27 cellular contexts compared by ENCODE assay signal in genomic region chr13:25869941-25870340, GRCh38.
"Had no signal": no experiment of that assay in that cellular context is flagged by ENCODE, and none has a peak within 500 bp of the region (broad histone marks: within the 10 kb centered on the region; RNA-seq: fewer than 3 reads in every experiment).

No MANE protein-coding gene starts in this region.

- ATAC-seq: effector memory CD8-positive, alpha-beta T cell; left colon; left ventricle myocardium superior; lower lobe of right lung; naive thymus-derived CD8-positive, alpha-beta T cell; pancreas; stimulated activated naive B cell treated with anti-CD40 and anti-IgM and Interleukin-4, amounts not matched to agents 10 μg/mL and 1 μg/mL and 100 μg/mL, for 72 hours had no signal

- H3K27ac ChIP-seq: coronary artery, esophagus squamous epithelium, lower lobe of right lung, neutrophil, pancreas, sigmoid colon, skin epidermis, spleen, thoracic aorta, tibial nerve, upper lobe of left lung, uterus had no signal

- H3K27me3 ChIP-seq: neutrophil, pancreas, sigmoid colon, spleen, upper lobe of left lung, uterus had no signal

- H3K27me3 Mint-ChIP-seq: naive thymus-derived CD8-positive, alpha-beta T cell; stimulated activated naive CD8-positive, alpha-beta T cell treated with anti-CD3 and anti-CD28 coated beads, Interleukin-15, Interleukin-2, amounts not matched to agents 100 ng/mL and 50 ng/mL, for 24 hours had no signal

- FAIRE-seq: endometrium, pancreas had no signal

- DNase-seq: effector memory CD8-positive, alpha-beta T cell; erythroblast; esophagus squamous epithelium; foreskin melanocyte; glutamatergic neuron; hypothalamus; immature natural killer cell; islet precursor cell; kidney glomerular epithelial cell; left colon; left ventricle myocardium superior; lower lobe of right lung; naive thymus-derived CD8-positive, alpha-beta T cell; pancreas; sigmoid colon; spleen; stimulated activated CD4-positive, alpha-beta T cell treated with anti-CD3 and anti-CD28 coated beads, Interleukin-4, amount 100 ng/mL, for 4 hours; stimulated activated naive B cell treated with anti-CD40 and anti-IgM and Interleukin-4, amounts not matched to agents 10 μg/mL and 1 μg/mL and 100 μg/mL, for 72 hours; uterus had no signal

- H3K36me3 ChIP-seq: esophagus squamous epithelium, lower lobe of right lung, neutrophil, pancreas, sigmoid colon, spleen, thoracic aorta, tibial nerve, upper lobe of left lung, uterus had no signal

- H3K4me3 Mint-ChIP-seq: effector memory CD8-positive, alpha-beta T cell; immature natural killer cell; naive thymus-derived CD8-positive, alpha-beta T cell; stimulated activated naive B cell treated with anti-CD40 and anti-IgM and Interleukin-4, amounts not matched to agents 10 μg/mL and 1 μg/mL and 100 μg/mL, for 72 hours; stimulated activated naive CD8-positive, alpha-beta T cell treated with anti-CD3 and anti-CD28 coated beads, Interleukin-15, Interleukin-2, amounts not matched to agents 100 ng/mL and 50 ng/mL, for 24 hours had no signal

- H3K27ac Mint-ChIP-seq: effector memory CD8-positive, alpha-beta T cell; immature natural killer cell; stimulated activated naive B cell treated with anti-CD40 and anti-IgM and Interleukin-4, amounts not matched to agents 10 μg/mL and 1 μg/mL and 100 μg/mL, for 72 hours; stimulated activated naive CD8-positive, alpha-beta T cell treated with anti-CD3 and anti-CD28 coated beads, Interleukin-15, Interleukin-2, amounts not matched to agents 100 ng/mL and 50 ng/mL, for 24 hours had no signal

- H3K4me1 ChIP-seq: esophagus squamous epithelium, lower lobe of right lung, pancreas, sigmoid colon, tibial nerve, upper lobe of left lung, uterus had no signal

- H3K4me3 ChIP-seq: coronary artery, esophagus squamous epithelium, lower lobe of right lung, pancreas, sigmoid colon, skin epidermis, spleen, thoracic aorta, tibial nerve, upper lobe of left lung, uterus had no signal

- H3K9me3 ChIP-seq: esophagus squamous epithelium, lower lobe of right lung, neutrophil, pancreas, sigmoid colon, spleen, thoracic aorta, tibial nerve, upper lobe of left lung, uterus had no signal

- H3K36me3 Mint-ChIP-seq: immature natural killer cell; stimulated activated naive B cell treated with anti-CD40 and anti-IgM and Interleukin-4, amounts not matched to agents 10 μg/mL and 1 μg/mL and 100 μg/mL, for 72 hours had no signal
